In the genomic region with DNA sequence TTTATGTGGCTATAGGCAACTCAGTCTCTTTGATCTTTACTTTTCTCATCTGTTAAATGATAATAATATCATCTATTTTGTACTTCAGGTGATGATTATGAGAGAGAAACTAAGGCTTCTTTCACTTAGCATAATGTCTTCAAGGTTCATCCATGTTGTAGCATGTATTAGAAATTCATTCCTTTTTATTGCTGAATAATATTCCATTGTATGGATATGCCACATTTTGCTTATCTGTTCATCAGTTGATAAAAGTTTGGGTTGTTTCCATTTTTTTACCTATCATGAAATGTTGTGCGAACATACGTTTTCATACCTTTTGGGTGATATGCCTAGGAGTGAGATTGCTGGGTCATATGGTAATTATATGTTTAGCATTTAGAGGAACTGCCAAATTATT, we compare ENCODE assay signal across 11 cellular contexts.
"Had no signal": no experiment of that assay in that cellular context is flagged by ENCODE, and none has a peak within 500 bp of the region (broad histone marks: within the 10 kb centered on the region; RNA-seq: fewer than 3 reads in every experiment).

No MANE protein-coding gene starts in this region.

- H3K9me3 Mint-ChIP-seq: HFFc6 had no signal

- H2AFZ ChIP-seq: GM23248, GM23338 had no signal

- H3K9ac ChIP-seq: GM23248 had no signal

- H3K4me2 ChIP-seq: GM23338 had no signal

- H3K27ac ChIP-seq: GM23248 had no signal

- H3K4me3 Mint-ChIP-seq: GM23338, H9, HFFc6 had no signal

- DNase-seq: GM23248, GOT3, H7, H9, HCEC 1CT, HFFc6 had no signal

- FAIRE-seq: H1, H54 had no signal

- H3K36me3 ChIP-seq: HAP-1 had no signal

- H3K4me1 Mint-ChIP-seq: GM23338, H9 had no signal

- H3K27ac Mint-ChIP-seq: GM23338, H9, HFFc6 had no signal

- H3K4me1 ChIP-seq: HAP-1 had no signal

- H3K4me3 ChIP-seq: GM23248, GM23338, HAP-1 had no signal

- ATAC-seq: GM23338, HCT116 had no signal

- H3K9me3 ChIP-seq: HAP-1 had no signal
